Comparison of ENCODE assay signal across 19 cellular contexts in the genomic region with DNA sequence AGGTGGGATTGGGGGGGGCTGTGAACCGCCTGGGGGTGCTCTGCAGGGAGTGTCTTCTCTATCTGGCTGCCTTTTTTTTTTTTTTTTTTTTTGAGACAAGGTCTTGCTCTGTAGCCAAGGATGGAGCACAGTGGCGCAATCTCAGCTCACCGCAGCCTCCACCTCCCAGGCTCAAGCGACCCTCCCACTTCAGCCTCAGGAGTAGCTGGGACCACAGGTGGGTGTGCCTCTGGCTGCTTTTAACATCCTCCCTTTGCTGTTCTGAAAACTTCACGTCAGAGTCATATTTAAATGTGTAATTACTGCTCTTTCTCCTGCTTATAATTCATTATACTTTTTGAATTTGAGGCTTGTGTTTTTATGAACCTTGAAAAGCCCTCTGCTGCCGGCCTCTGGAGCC.
DNase-seq lines count a peak whose midpoint lies in the region; ATAC-seq lines count a peak whose summit lies in the region.
"Had no signal": no experiment of that assay in that cellular context is flagged by ENCODE, and none has a peak within 500 bp of the region (broad histone marks: within the 10 kb centered on the region; RNA-seq: fewer than 3 reads in every experiment).

No MANE protein-coding gene starts in this region.

- no peak overlapping the region for H3K4me3 Mint-ChIP-seq in stimulated activated naive CD8-positive, alpha-beta T cell treated with anti-CD3 and anti-CD28 coated beads, Interleukin-15, Interleukin-2, amounts not matched to agents 100 ng/mL and 50 ng/mL, for 24 hours
- no peak overlapping the region for H3K4me3 Mint-ChIP-seq in activated T-helper 1 cell treated with anti-CD3 and anti-CD28 coated beads, Interleukin-12 subunit alpha, Interleukin-12 subunit beta, Interleukin-2, Interleukin-4 antibody, amounts not matched to agents 30 ng/mL and 10 ng/mL and 1 ng/mL, durations not matched to agents 14 hours and 24 hours and 36 hours
- H3K4me3 Mint-ChIP-seq: nephron had no signal

- peaks cover 43% of the 10 kb centered on the region for H3K4me1 ChIP-seq in iPS-20b (ENCODE audit: insufficient read depth, low read length)

- H3K36me3 ChIP-seq in iPS-20b (ENCODE audit: insufficient read depth, low read depth, low read length), result 0 out of 2 replicates have a peak, but pooled peaks cover 7% of the 10 kb centered on the region

- DNase-seq in stimulated activated naive CD8-positive, alpha-beta T cell treated with anti-CD3 and anti-CD28 coated beads, Interleukin-15, Interleukin-2, amounts not matched to agents 100 U/mL and 50 U/mL, for 24 hours, result no peak
- no peak for DNase-seq in activated T-helper 1 cell treated with anti-CD3 and anti-CD28 coated beads, Interleukin-12 subunit alpha, Interleukin-12 subunit beta, Interleukin-2, Interleukin-4 antibody, amounts not matched to agents 30 ng/mL and 10 ng/mL and 1 ng/mL, durations not matched to agents 14 hours and 24 hours and 36 hours (ENCODE audit: low spot score)
- DNase-seq in NOMO-1 treated with DMSO at 0.1 percent for 48 hours (lab: John Stamatoyannopoulos, UW; ENCODE audit: unreplicated experiment), result no peak
- DNase-seq in NCI-H82 treated with DMSO at 0.1 percent for 48 hours (lab: John Stamatoyannopoulos, UW; ENCODE audit: unreplicated experiment), result no peak
- DNase-seq: activated CD4-positive, CD25-positive, alpha-beta regulatory T cell; activated T-cell treated with anti-CD3 and anti-CD28 coated beads, Interleukin-2, amount 50 U/mL, for 48 hours; AML-193; brain microvascular endothelial cell; DMS79; Karpas-422; NCI-H146; NCI-H524; PC-9; stimulated activated CD4-positive, alpha-beta T cell treated with anti-CD3 and anti-CD28 coated beads, Interleukin-4, amount 100 ng/mL, for 4 hours; upper lobe of left lung had no signal

- peaks cover 22% of the 10 kb centered on the region for H3K36me3 Mint-ChIP-seq in stimulated activated naive CD8-positive, alpha-beta T cell treated with anti-CD3 and anti-CD28 coated beads, Interleukin-15, Interleukin-2, amounts not matched to agents 100 ng/mL and 50 ng/mL, for 24 hours (ENCODE audit: low read depth)
- H3K36me3 Mint-ChIP-seq in activated T-helper 1 cell treated with anti-CD3 and anti-CD28 coated beads, Interleukin-12 subunit alpha, Interleukin-12 subunit beta, Interleukin-2, Interleukin-4 antibody, amounts not matched to agents 30 ng/mL and 10 ng/mL and 1 ng/mL, durations not matched to agents 14 hours and 24 hours and 36 hours (ENCODE audit: low read depth), result peaks cover 8% of the 10 kb centered on the region

- H3K9ac ChIP-seq in iPS-20b (ENCODE audit: low read depth, low read length), result peak overlapping the region; percentile 25; the same call in 1 of the 2 replicates

- H3K27me3 Mint-ChIP-seq in stimulated activated naive CD8-positive, alpha-beta T cell treated with anti-CD3 and anti-CD28 coated beads, Interleukin-15, Interleukin-2, amounts not matched to agents 100 ng/mL and 50 ng/mL, for 24 hours, result no peaks in the 10 kb centered on the region
- H3K27me3 Mint-ChIP-seq in activated T-helper 1 cell treated with anti-CD3 and anti-CD28 coated beads, Interleukin-12 subunit alpha, Interleukin-12 subunit beta, Interleukin-2, Interleukin-4 antibody, amounts not matched to agents 30 ng/mL and 10 ng/mL and 1 ng/mL, durations not matched to agents 14 hours and 24 hours and 36 hours (ENCODE audit: insufficient read depth), result no peaks in the 10 kb centered on the region

- no peak for ATAC-seq in stimulated activated naive CD8-positive, alpha-beta T cell treated with anti-CD3 and anti-CD28 coated beads, Interleukin-15, Interleukin-2, amounts not matched to agents 100 U/mL and 50 U/mL, for 24 hours
- ATAC-seq in HG03039 (IDR thresholded peaks at IDR 0.05; ENCODE audit: unreplicated experiment), result no peak

- H3K4me3 ChIP-seq in iPS-20b (ENCODE audit: low read length), result no peak overlapping the region
- H3K4me3 ChIP-seq: PC-9, upper lobe of left lung had no signal

- no peak overlapping the region for H3K27ac ChIP-seq in iPS-20b (ENCODE audit: low read length)
- H3K27ac ChIP-seq: brain microvascular endothelial cell, PC-9 had no signal

- H3K27me3 ChIP-seq in iPS-20b (ENCODE audit: insufficient read depth, low read length), result no peaks in the 10 kb centered on the region
- H3K27me3 ChIP-seq: brain microvascular endothelial cell, upper lobe of left lung had no signal

- peaks cover 38% of the 10 kb centered on the region for H3K4me1 Mint-ChIP-seq in stimulated activated naive CD8-positive, alpha-beta T cell treated with anti-CD3 and anti-CD28 coated beads, Interleukin-15, Interleukin-2, amounts not matched to agents 100 ng/mL and 50 ng/mL, for 24 hours (ENCODE audit: low read depth)
- H3K4me1 Mint-ChIP-seq in activated T-helper 1 cell treated with anti-CD3 and anti-CD28 coated beads, Interleukin-12 subunit alpha, Interleukin-12 subunit beta, Interleukin-2, Interleukin-4 antibody, amounts not matched to agents 30 ng/mL and 10 ng/mL and 1 ng/mL, durations not matched to agents 14 hours and 24 hours and 36 hours (ENCODE audit: low read depth), result peaks cover 26% of the 10 kb centered on the region

- intact Hi-C loops in activated T-helper 1 cell treated with anti-CD3 and anti-CD28 coated beads, Interleukin-12 subunit alpha, Interleukin-12 subunit beta, Interleukin-2, Interleukin-4 antibody, amounts not matched to agents 30 ng/mL and 10 ng/mL and 1 ng/mL, durations not matched to agents 14 hours and 24 hours and 36 hours (cut with micrococcal nuclease), result no loop called here

- H3K27ac Mint-ChIP-seq in stimulated activated naive CD8-positive, alpha-beta T cell treated with anti-CD3 and anti-CD28 coated beads, Interleukin-15, Interleukin-2, amounts not matched to agents 100 ng/mL and 50 ng/mL, for 24 hours, result peak overlapping the region; percentile 68
- peak overlapping the region; percentile 35 for H3K27ac Mint-ChIP-seq in activated T-helper 1 cell treated with anti-CD3 and anti-CD28 coated beads, Interleukin-12 subunit alpha, Interleukin-12 subunit beta, Interleukin-2, Interleukin-4 antibody, amounts not matched to agents 30 ng/mL and 10 ng/mL and 1 ng/mL, durations not matched to agents 14 hours and 24 hours and 36 hours
- H3K27ac Mint-ChIP-seq: nephron had no signal

- no peaks in the 10 kb centered on the region for H3K9me3 Mint-ChIP-seq in stimulated activated naive CD8-positive, alpha-beta T cell treated with anti-CD3 and anti-CD28 coated beads, Interleukin-15, Interleukin-2, amounts not matched to agents 100 ng/mL and 50 ng/mL, for 24 hours
- no peaks in the 10 kb centered on the region for H3K9me3 Mint-ChIP-seq in activated T-helper 1 cell treated with anti-CD3 and anti-CD28 coated beads, Interleukin-12 subunit alpha, Interleukin-12 subunit beta, Interleukin-2, Interleukin-4 antibody, amounts not matched to agents 30 ng/mL and 10 ng/mL and 1 ng/mL, durations not matched to agents 14 hours and 24 hours and 36 hours
- H3K9me3 Mint-ChIP-seq: nephron had no signal

- H3K9me3 ChIP-seq in iPS-20b (ENCODE audit: insufficient read depth, low read depth, low read length), result no peaks in the 10 kb centered on the region
- H3K9me3 ChIP-seq: upper lobe of left lung had no signal
